ENCODE assay signal across 27 cellular contexts in genomic region chr2:27952070-27952469, GRCh38.
"Had no signal": no experiment of that assay in that cellular context is flagged by ENCODE, and none has a peak within 500 bp of the region (broad histone marks: within the 10 kb centered on the region; RNA-seq: fewer than 3 reads in every experiment).

No MANE protein-coding gene starts in this region.

- H3K4me3 ChIP-seq: colonic mucosa, gastroesophageal sphincter, heart left ventricle, hepatocyte, left lung, ovary, psoas muscle, sigmoid colon, suprapubic skin, transverse colon, upper lobe of right lung, vagina had no signal

- H3K4me2 ChIP-seq: hepatocyte had no signal

- H3K27ac ChIP-seq: colonic mucosa, epithelial cell of prostate, foreskin keratinocyte, gastroesophageal sphincter, hepatocyte, left lung, ovary, psoas muscle, sigmoid colon, suprapubic skin, transverse colon, upper lobe of right lung, vagina had no signal

- H3K9me3 ChIP-seq: colonic mucosa, gastroesophageal sphincter, left lung, ovary, psoas muscle, sigmoid colon, suprapubic skin, transverse colon, upper lobe of right lung, vagina had no signal

- DNase-seq: colonic mucosa; effector CD8-positive, alpha-beta T cell; endodermal cell; foreskin keratinocyte; heart left ventricle; kidney; left lung; mesenchymal stem cell; naive thymus-derived CD4-positive, alpha-beta T cell; occipital lobe; ovary; posterior cingulate gyrus; psoas muscle; right cardiac atrium; sigmoid colon; stimulated activated CD4-positive, alpha-beta T cell treated with anti-CD3 and anti-CD28 coated beads, Interleukin-2, amount 100 ng/mL, for 24 hours; stimulated activated CD4-positive, alpha-beta T cell treated with anti-CD3 and anti-CD28 coated beads, Interleukin-4, amount 100 ng/mL, for 24 hours; stimulated activated naive CD8-positive, alpha-beta T cell treated with anti-CD3 and anti-CD28 coated beads, Interleukin-15, amount 100 ng/mL, for 72 hours; transverse colon; upper lobe of right lung had no signal

- ATAC-seq: esophagus mucosa; foreskin keratinocyte; gastroesophageal sphincter; heart left ventricle; left lung; naive thymus-derived CD4-positive, alpha-beta T cell; psoas muscle; right cardiac atrium; stimulated activated memory B cell treated with anti-CD40 and anti-IgM and Interleukin-4, amounts not matched to agents 10 μg/mL and 1 μg/mL and 100 μg/mL, for 72 hours; stimulated activated naive CD8-positive, alpha-beta T cell treated with anti-CD3 and anti-CD28 coated beads, Interleukin-15, amount 100 ng/mL, for 72 hours; upper lobe of right lung had no signal

- H3K36me3 ChIP-seq: colonic mucosa, gastroesophageal sphincter, heart left ventricle, left lung, ovary, sigmoid colon, suprapubic skin, transverse colon, upper lobe of right lung, vagina had no signal

- H3K27me3 ChIP-seq: colonic mucosa, foreskin keratinocyte, gastroesophageal sphincter, heart left ventricle, hepatocyte, left lung, ovary, sigmoid colon, suprapubic skin, transverse colon, upper lobe of right lung, vagina had no signal
